1 cellular context compared by ENCODE assay signal in genomic region chr7:27897001-27897400, GRCh38.
TF ChIP-seq lines count a peak whose summit lies in the region.

No MANE protein-coding gene starts in this region.

TF ChIP-seq in GM23338, 12 proteins besides CTCF, POLR2A, EP300 and RAD21 (continued from another document):
- TF ChIP-seq ETS1 (IDR thresholded peaks at IDR 0.05), result no peak
- no peak for TF ChIP-seq REST (IDR thresholded peaks at IDR 0.05; ENCODE audit: unreplicated experiment)
- TF ChIP-seq POLR2AphosphoS5 (IDR thresholded peaks at IDR 0.05; ENCODE audit: low read depth), result no peak
- TF ChIP-seq ZNF462 (CRISPR knock-in tag; IDR thresholded peaks at IDR 0.05), result no peak
